12 cellular contexts compared by ENCODE assay signal in genomic region chr1:154478639-154479038, GRCh38. TPM values are rescaled to one million over a fixed set of nuclear protein-coding genes. Genes with fewer than 3 reads are reported as not detected.
DNase-seq lines count a peak whose midpoint lies in the region; ATAC-seq, FAIRE-seq and TF ChIP-seq lines count a peak whose summit lies in the region.
"Had no signal": no experiment of that assay in that cellular context is flagged by ENCODE, and none has a peak within 500 bp of the region (broad histone marks: within the 10 kb centered on the region; RNA-seq: fewer than 3 reads in every experiment).

No MANE protein-coding gene starts in this region.

- H3K79me2 ChIP-seq in OCI-LY7 (ENCODE audit: insufficient read depth, low read depth, low read length) = no peaks in the 10 kb centered on the region

- H3K27me3 Mint-ChIP-seq in stimulated activated naive CD8-positive, alpha-beta T cell treated with anti-CD3 and anti-CD28 coated beads, Interleukin-15, amount 100 ng/mL, for 72 hours = no peaks in the 10 kb centered on the region

- FAIRE-seq in frontal cortex (lab: Jason Lieb, UNC) = no peak
- FAIRE-seq: endometrium had no signal

- H3K27ac ChIP-seq in OCI-LY7 (ENCODE audit: low read depth, low read length, poor library complexity, severe bottlenecking) (peak overlapping the region; percentile 44), upper lobe of right lung (no peak overlapping the region)

- CTCF ChIA-PET in OCI-LY7 (lab: Charles Lee; ENCODE audit: unreplicated experiment) = interaction anchor here (0.5 to 1.2 kb wide), 3 partner anchors 68 to 392 kb away, joined by 3 to 17 read pairs (median 3); partner anchors contain the start of gene KCNN3

- H3K9me3 Mint-ChIP-seq in stimulated activated naive CD8-positive, alpha-beta T cell treated with anti-CD3 and anti-CD28 coated beads, Interleukin-15, amount 100 ng/mL, for 72 hours = no peaks in the 10 kb centered on the region

- peak; percentile 35 for ATAC-seq in stimulated activated naive CD8-positive, alpha-beta T cell treated with anti-CD3 and anti-CD28 coated beads, Interleukin-15, amount 100 ng/mL, for 72 hours
- no peak for ATAC-seq in stimulated activated naive CD8-positive, alpha-beta T cell treated with anti-CD3 and anti-CD28 coated beads, Interleukin-15, Interleukin-2, amounts not matched to agents 100 U/mL and 50 U/mL, for 24 hours
- ATAC-seq in upper lobe of right lung = peak; percentile 38

- POLR2A ChIA-PET in OCI-LY7 (lab: Charles Lee) = no interaction called here

- H3K27me3 ChIP-seq in upper lobe of right lung = no peaks in the 10 kb centered on the region

- H3K9me3 ChIP-seq in OCI-LY7 (ENCODE audit: low read length) (no peaks in the 10 kb centered on the region), upper lobe of right lung (no peaks in the 10 kb centered on the region)

- TF ChIP-seq CTCF in OCI-LY7 (conservative IDR thresholded peaks at IDR 0.05; ENCODE audit: low read length) (peak; percentile 72), choroid plexus epithelial cell (conservative IDR thresholded peaks at IDR 0.05; ENCODE audit: low read depth, low read length) (peak; percentile 34), upper lobe of right lung (IDR thresholded peaks at IDR 0.05) (no peak)

- DNase-seq in stimulated activated naive CD8-positive, alpha-beta T cell treated with anti-CD3 and anti-CD28 coated beads, Interleukin-15, amount 100 ng/mL, for 72 hours = no peak
- DNase-seq in stimulated activated naive CD8-positive, alpha-beta T cell treated with anti-CD3 and anti-CD28 coated beads, Interleukin-15, Interleukin-2, amounts not matched to agents 100 U/mL and 50 U/mL, for 24 hours = no peak
- DNase-seq in OCI-LY7 (ENCODE audit: low spot score) = peak; percentile 79
- peak; percentile 49 for DNase-seq in choroid plexus epithelial cell (ENCODE audit: low read depth)
- DNase-seq in upper lobe of right lung = no peak
- DNase-seq in frontal cortex (ENCODE audit: low spot score in 2 of 2) = no peak
- no peak for DNase-seq in dedifferentiated amniotic fluid mesenchymal stem cell (ENCODE audit: extremely low spot score)
- DNase-seq in NCI-H774 (lab: John Stamatoyannopoulos, UW) = no peak
- DNase-seq: activated CD8-positive, alpha-beta memory T cell treated with anti-CD3 and anti-CD28 coated beads for 24 hours; NCI-H1694 treated with DMSO at 0.1 percent for 48 hours had no signal

- no peaks in the 10 kb centered on the region for H4K20me1 ChIP-seq in OCI-LY7 (ENCODE audit: insufficient read depth, low read length)

- H3K27ac Mint-ChIP-seq in stimulated activated naive CD8-positive, alpha-beta T cell treated with anti-CD3 and anti-CD28 coated beads, Interleukin-15, amount 100 ng/mL, for 72 hours = no peak overlapping the region

- H3K4me1 ChIP-seq in OCI-LY7 (ENCODE audit: insufficient read depth, low read length, poor library complexity, severe bottlenecking) = peaks cover 27% of the 10 kb centered on the region
- peaks cover 39% of the 10 kb centered on the region for H3K4me1 ChIP-seq in upper lobe of right lung

- intact Hi-C loops in OCI-LY7 (cut with micrococcal nuclease; ENCODE audit: unreplicated experiment) (loop anchor here (1.0 to 10.0 kb wide), 3 partner anchors 71 to 294 kb away; no protein-coding TSS in a partner anchor), upper lobe of right lung (cut with DNase I) (loop anchor here (10.0 kb wide), 1 partner anchor 66 kb away; no protein-coding TSS in a partner anchor)

- H3K9me2 ChIP-seq in OCI-LY7 (ENCODE audit: insufficient read depth, low read length) = no peaks in the 10 kb centered on the region

- H3K4me1 Mint-ChIP-seq in stimulated activated naive CD8-positive, alpha-beta T cell treated with anti-CD3 and anti-CD28 coated beads, Interleukin-15, amount 100 ng/mL, for 72 hours = peaks cover 23% of the 10 kb centered on the region

- H3K4me2 ChIP-seq in OCI-LY7 (ENCODE audit: low read length) = peak overlapping the region; percentile 38

- BruUV-seq in OCI-LY7 (replicated peaks; lab: Mats Ljungman, UMichigan) = no TSS peak

- H2AFZ ChIP-seq in OCI-LY7 (ENCODE audit: low read length) = peak overlapping the region; percentile 96

- peak overlapping the region; percentile 3 for H3K4me3 ChIP-seq in OCI-LY7 (ENCODE audit: low read depth, low read length, poor library complexity, severe bottlenecking)
- no peak overlapping the region for H3K4me3 ChIP-seq in choroid plexus epithelial cell (ENCODE audit: low read depth, low read length)
- no peak overlapping the region for H3K4me3 ChIP-seq in upper lobe of right lung

- H3K36me3 ChIP-seq in OCI-LY7 (ENCODE audit: insufficient read depth, low read length) (no peaks in the 10 kb centered on the region), upper lobe of right lung (peaks cover 8% of the 10 kb centered on the region)

- no peak overlapping the region for H3K4me3 Mint-ChIP-seq in stimulated activated naive CD8-positive, alpha-beta T cell treated with anti-CD3 and anti-CD28 coated beads, Interleukin-15, amount 100 ng/mL, for 72 hours

RNA-seq across cellular contexts. Expression of gene TDRD10, which starts 23.4 kb away (rescaled TPM):
- total RNA-seq in OCI-LY7 (2014; rRNA removed; shearing (Covaris generic)) = 0.13 TPM in 1 of 2 replicates, not detected in the other
- total RNA-seq in OCI-LY7 (2022) (not detected in 2 replicates), upper lobe of right lung (21.7 TPM), frontal cortex (0.41 TPM)
- total RNA-seq: Daoy had no signal

RNA-seq across cellular contexts. Expression of gene SHE, which starts 23.6 kb away (rescaled TPM):
- total RNA-seq in OCI-LY7 (2014; rRNA removed; shearing (Covaris generic)) = not detected in 2 replicates
- total RNA-seq in OCI-LY7 (2022) (not detected in 2 replicates), upper lobe of right lung (48.3 TPM), frontal cortex (2.0 TPM)

Comparison
In these comparisons a context has a peak if more than half of its experiments do, and no peak if none do; other contexts are left out.
1. DNase-seq: peak in OCI-LY7 (single experiment) and choroid plexus epithelial cell (single experiment); none in stimulated activated naive CD8-positive, alpha-beta T cell treated with anti-CD3 and anti-CD28 coated beads, Interleukin-15, amount 100 ng/mL, for 72 hours (0 of 2), stimulated activated naive CD8-positive, alpha-beta T cell treated with anti-CD3 and anti-CD28 coated beads, Interleukin-15, Interleukin-2, amounts not matched to agents 100 U/mL and 50 U/mL, for 24 hours (single experiment), upper lobe of right lung (single experiment), frontal cortex (0 of 2), dedifferentiated amniotic fluid mesenchymal stem cell (single experiment) and NCI-H774 (single experiment).
2. RNA of gene TDRD10, which starts 23.4 kb away (total RNA-seq): 21.7 TPM in upper lobe of right lung (single experiment); 0.41 TPM in frontal cortex (single experiment) and 0.13 TPM in OCI-LY7; every median in the first group is over 10 times any median in the second.
3. RNA of gene SHE, which starts 23.6 kb away (total RNA-seq): 48.3 TPM in upper lobe of right lung (single experiment); 2.0 TPM in frontal cortex (single experiment) and not detected in OCI-LY7; every median in the first group is over 10 times any median in the second.